ENCODE assay signal across 18 cellular contexts in the genomic region with DNA sequence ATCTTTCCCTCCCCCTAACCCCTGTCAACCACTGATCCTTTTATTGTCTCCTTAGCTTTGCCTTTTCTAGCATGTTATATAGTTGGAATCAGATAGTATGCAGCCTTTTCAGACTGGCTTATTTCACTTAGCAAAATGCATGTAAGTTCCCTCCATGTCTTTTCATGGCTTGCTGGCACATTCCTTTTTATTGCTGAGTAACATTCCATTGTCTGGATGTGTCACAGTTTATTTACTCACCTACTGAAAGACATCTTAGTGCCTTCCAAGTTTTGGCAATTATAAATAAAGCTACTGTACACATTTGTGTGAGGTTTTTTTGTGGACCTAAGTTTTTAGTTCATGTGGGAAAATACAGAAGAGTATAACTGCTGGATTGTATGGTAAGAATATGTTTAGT.
DNase-seq lines count a peak whose midpoint lies in the region; ATAC-seq and TF ChIP-seq lines count a peak whose summit lies in the region.
"Had no signal": no experiment of that assay in that cellular context is flagged by ENCODE, and none has a peak within 500 bp of the region (broad histone marks: within the 10 kb centered on the region; RNA-seq: fewer than 3 reads in every experiment).

No MANE protein-coding gene starts in this region.

- H3K27ac Mint-ChIP-seq in activated CD4-positive, alpha-beta T cell treated with anti-CD3 and anti-CD28 coated beads, Interleukin-2, amount 10 ng/mL, durations not matched to agents 24 days and 14 days = no peak overlapping the region
- H3K27ac Mint-ChIP-seq: CD4-positive, alpha-beta T cell had no signal

- H3K4me1 Mint-ChIP-seq in activated CD4-positive, alpha-beta T cell treated with anti-CD3 and anti-CD28 coated beads, Interleukin-2, amount 10 ng/mL, durations not matched to agents 24 days and 14 days = no peaks in the 10 kb centered on the region

- no peak overlapping the region for H3K4me3 ChIP-seq in epithelial cell of esophagus (ENCODE audit: low read length)
- no peak overlapping the region for H3K4me3 ChIP-seq in psoas muscle
- H3K4me3 ChIP-seq: PC-9, SJCRH30 had no signal

- H3K36me3 Mint-ChIP-seq in activated CD4-positive, alpha-beta T cell treated with anti-CD3 and anti-CD28 coated beads, Interleukin-2, amount 10 ng/mL, durations not matched to agents 24 days and 14 days (ENCODE audit: low read depth) = no peaks in the 10 kb centered on the region

- H3K4me3 Mint-ChIP-seq in activated CD4-positive, alpha-beta T cell treated with anti-CD3 and anti-CD28 coated beads, Interleukin-2, amount 10 ng/mL, durations not matched to agents 24 days and 14 days = no peak overlapping the region
- H3K4me3 Mint-ChIP-seq: CD4-positive, alpha-beta T cell had no signal

- peaks cover 10% of the 10 kb centered on the region for H3K27me3 Mint-ChIP-seq in activated CD4-positive, alpha-beta T cell treated with anti-CD3 and anti-CD28 coated beads, Interleukin-2, amount 10 ng/mL, durations not matched to agents 24 days and 14 days

- no peak for ATAC-seq in psoas muscle

- peaks cover 18% of the 10 kb centered on the region for H3K9me3 Mint-ChIP-seq in activated CD4-positive, alpha-beta T cell treated with anti-CD3 and anti-CD28 coated beads, Interleukin-2, amount 10 ng/mL, durations not matched to agents 24 days and 14 days

- no peaks in the 10 kb centered on the region for H3K36me3 ChIP-seq in psoas muscle (ENCODE audit: insufficient read depth in 1 of 2, low read depth in 1 of 2)
- H3K36me3 ChIP-seq: BE2C, SJCRH30 had no signal

- no peak for TF ChIP-seq CTCF in epithelial cell of esophagus (IDR thresholded peaks at IDR 0.05; ENCODE audit: insufficient read depth, low read depth, low read length, missing control alignments)
- no peak for TF ChIP-seq CTCF in psoas muscle (IDR thresholded peaks at IDR 0.05)

- no peak overlapping the region for H3K27ac ChIP-seq in psoas muscle
- H3K27ac ChIP-seq: KMS-11, PC-9, SJCRH30 had no signal

- no peaks in the 10 kb centered on the region for H3K4me1 ChIP-seq in psoas muscle
- H3K4me1 ChIP-seq: BE2C, Caco-2, SJCRH30 had no signal

- H3K9me3 ChIP-seq in psoas muscle = peaks cover 12% of the 10 kb centered on the region
- H3K9me3 ChIP-seq: BE2C had no signal

- DNase-seq in ELR (ENCODE audit: low read depth) (peak; percentile 17), M059J (ENCODE audit: low read depth) (peak; percentile 25), epithelial cell of esophagus (ENCODE audit: low read depth) (peak; percentile 56), psoas muscle (no peak), NCI-H82 (lab: John Stamatoyannopoulos, UW) (no peak)
- no peak for DNase-seq in activated effector memory CD4-positive, alpha-beta T cell treated with Interleukin-2 at 50 U/mL for 16 hours
- DNase-seq in activated CD4-positive, alpha-beta T cell treated with anti-CD3 and anti-CD28 coated beads, Interleukin-2, amount 10 ng/mL, durations not matched to agents 24 days and 14 days = no peak
- DNase-seq: ACHN; BE2C; Caco-2; CD4-positive, alpha-beta T cell; NCI-H1417; NCI-H187; NCI-H226; NCI-H524; SJCRH30 had no signal

- intact Hi-C loops in psoas muscle (cut with DNase I) = no loop called here
- intact Hi-C loops in activated CD4-positive, alpha-beta T cell treated with anti-CD3 and anti-CD28 coated beads, Interleukin-2, amount 10 ng/mL, durations not matched to agents 24 days and 14 days (cut with micrococcal nuclease) = no loop called here

- H3K27me3 ChIP-seq in psoas muscle (ENCODE audit: insufficient read depth in 3 of 3, low read length in 2 of 3) = no peaks in the 10 kb centered on the region
- H3K27me3 ChIP-seq: BE2C, SJCRH30 had no signal

Comparison
In these comparisons a context has a peak if more than half of its experiments do, and no peak if none do; other contexts are left out.
1. DNase-seq: peak in ELR (single experiment), M059J (single experiment) and epithelial cell of esophagus (single experiment); none in activated effector memory CD4-positive, alpha-beta T cell treated with Interleukin-2 at 50 U/mL for 16 hours (single experiment), psoas muscle (0 of 2), activated CD4-positive, alpha-beta T cell treated with anti-CD3 and anti-CD28 coated beads, Interleukin-2, amount 10 ng/mL, durations not matched to agents 24 days and 14 days (single experiment) and NCI-H82 (single experiment).